ENCODE assay signal across 1 cellular context in genomic region chr17:63519972-63520882, GRCh38.
TF ChIP-seq lines count a peak whose summit lies in the region.

No MANE protein-coding gene starts in this region.

TF ChIP-seq in HepG2, 621 proteins besides CTCF, POLR2A, EP300 and RAD21 (continued from another document and continues in another):
- TF ChIP-seq ZBTB4 (CRISPR knock-in tag; IDR thresholded peaks at IDR 0.05; ENCODE audit: borderline replicate concordance): no peak
- TF ChIP-seq HOXA9 (CRISPR knock-in tag; IDR thresholded peaks at IDR 0.05; ENCODE audit: borderline replicate concordance): no peak
- TF ChIP-seq KLF12 (CRISPR knock-in tag; IDR thresholded peaks at IDR 0.05; ENCODE audit: borderline replicate concordance): peak; percentile 57; the same call in 1 of the 2 replicates
- TF ChIP-seq ZNF33A (CRISPR knock-in tag; IDR thresholded peaks at IDR 0.05; ENCODE audit: borderline replicate concordance): peak; percentile 88; the same call in 1 of the 2 replicates
- peak; percentile 93; the same call in 1 of the 2 replicates for TF ChIP-seq ZNF350 (CRISPR knock-in tag; IDR thresholded peaks at IDR 0.05; ENCODE audit: borderline replicate concordance, low read depth)
- TF ChIP-seq SIX1 (CRISPR knock-in tag; IDR thresholded peaks at IDR 0.05; ENCODE audit: borderline replicate concordance): 0 out of 2 replicates have a peak, but pooled peaks have one; percentile 30
- no peak for TF ChIP-seq RBFOX2 (IDR thresholded peaks at IDR 0.05; ENCODE audit: low read depth, low read length)
- no peak for TF ChIP-seq RAD51 (IDR thresholded peaks at IDR 0.05; ENCODE audit: borderline replicate concordance)
- TF ChIP-seq TBX3 (IDR thresholded peaks at IDR 0.05; ENCODE audit: borderline replicate concordance): peak; percentile 91; the same call in 1 of the 2 replicates
- TF ChIP-seq CC2D1A (CRISPR knock-in tag; IDR thresholded peaks at IDR 0.05): no peak
- TF ChIP-seq, protein P1, sequence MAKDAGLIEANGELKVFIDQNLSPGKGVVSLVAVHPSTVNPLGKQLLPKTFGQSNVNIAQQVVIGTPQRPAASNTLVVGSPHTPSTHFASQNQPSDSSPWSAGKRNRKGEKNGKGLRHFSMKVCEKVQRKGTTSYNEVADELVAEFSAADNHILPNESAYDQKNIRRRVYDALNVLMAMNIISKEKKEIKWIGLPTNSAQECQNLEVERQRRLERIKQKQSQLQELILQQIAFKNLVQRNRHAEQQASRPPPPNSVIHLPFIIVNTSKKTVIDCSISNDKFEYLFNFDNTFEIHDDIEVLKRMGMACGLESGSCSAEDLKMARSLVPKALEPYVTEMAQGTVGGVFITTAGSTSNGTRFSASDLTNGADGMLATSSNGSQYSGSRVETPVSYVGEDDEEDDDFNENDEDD (CRISPR knock-in tag; IDR thresholded peaks at IDR 0.05; ENCODE audit: borderline replicate concordance): peak; percentile 51; the same call in 1 of the 2 replicates
- no peak for TF ChIP-seq HOXA7 (CRISPR knock-in tag; IDR thresholded peaks at IDR 0.05)
- TF ChIP-seq, protein P2, sequence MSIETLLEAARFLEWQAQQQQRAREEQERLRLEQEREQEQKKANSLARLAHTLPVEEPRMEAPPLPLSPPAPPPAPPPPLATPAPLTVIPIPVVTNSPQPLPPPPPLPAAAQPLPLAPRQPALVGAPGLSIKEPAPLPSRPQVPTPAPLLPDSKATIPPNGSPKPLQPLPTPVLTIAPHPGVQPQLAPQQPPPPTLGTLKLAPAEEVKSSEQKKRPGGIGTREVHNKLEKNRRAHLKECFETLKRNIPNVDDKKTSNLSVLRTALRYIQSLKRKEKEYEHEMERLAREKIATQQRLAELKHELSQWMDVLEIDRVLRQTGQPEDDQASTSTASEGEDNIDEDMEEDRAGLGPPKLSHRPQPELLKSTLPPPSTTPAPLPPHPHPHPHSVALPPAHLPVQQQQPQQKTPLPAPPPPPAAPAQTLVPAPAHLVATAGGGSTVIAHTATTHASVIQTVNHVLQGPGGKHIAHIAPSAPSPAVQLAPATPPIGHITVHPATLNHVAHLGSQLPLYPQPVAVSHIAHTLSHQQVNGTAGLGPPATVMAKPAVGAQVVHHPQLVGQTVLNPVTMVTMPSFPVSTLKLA (IDR thresholded peaks at IDR 0.05): no peak
- TF ChIP-seq JUNB (CRISPR knock-in tag; IDR thresholded peaks at IDR 0.05; ENCODE audit: borderline replicate concordance): peak; percentile 8; the same call in 1 of the 2 replicates
- no peak for TF ChIP-seq ATAD3A (CRISPR knock-in tag; IDR thresholded peaks at IDR 0.05)
- no peak for TF ChIP-seq PRDM10 (CRISPR knock-in tag; IDR thresholded peaks at IDR 0.05; ENCODE audit: low read depth)
- peak; percentile 60 for TF ChIP-seq CREM (IDR thresholded peaks at IDR 0.05)
- no peak for TF ChIP-seq CREM (CRISPR knock-in tag; IDR thresholded peaks at IDR 0.05)
- peak; percentile 88 for TF ChIP-seq KDM2A (CRISPR knock-in tag; IDR thresholded peaks at IDR 0.05; ENCODE audit: borderline replicate concordance, low read depth)
- peak; percentile 62; the same call in 1 of the 2 replicates for TF ChIP-seq CSRNP1 (CRISPR knock-in tag; IDR thresholded peaks at IDR 0.05)
- TF ChIP-seq ERF (CRISPR knock-in tag; IDR thresholded peaks at IDR 0.05): peak; percentile 94
- peak; percentile 88; the same call in 1 of the 2 replicates for TF ChIP-seq ZNF567 (CRISPR knock-in tag; IDR thresholded peaks at IDR 0.05; ENCODE audit: borderline replicate concordance)
- TF ChIP-seq ZSCAN30 (CRISPR knock-in tag; IDR thresholded peaks at IDR 0.05): no peak
- TF ChIP-seq RCOR2 (CRISPR knock-in tag; IDR thresholded peaks at IDR 0.05): peak; percentile 78
- TF ChIP-seq ZNF7 (CRISPR knock-in tag; IDR thresholded peaks at IDR 0.05): no peak
- no peak for TF ChIP-seq NKX3-1 (CRISPR knock-in tag; IDR thresholded peaks at IDR 0.05)
- TF ChIP-seq ZNF607 (CRISPR knock-in tag; IDR thresholded peaks at IDR 0.05; ENCODE audit: borderline replicate concordance): peak; percentile 93
- no peak for TF ChIP-seq SOX6 (IDR thresholded peaks at IDR 0.05)
- peak; percentile 96 for TF ChIP-seq SOX6 (CRISPR knock-in tag; IDR thresholded peaks at IDR 0.05)
- 0 out of 2 replicates have a peak, but pooled peaks have one; percentile 23 for TF ChIP-seq ZNF343 (CRISPR knock-in tag; IDR thresholded peaks at IDR 0.05)
- no peak for TF ChIP-seq MLXIP (CRISPR knock-in tag; IDR thresholded peaks at IDR 0.05; ENCODE audit: borderline replicate concordance)
- TF ChIP-seq, protein P3, sequence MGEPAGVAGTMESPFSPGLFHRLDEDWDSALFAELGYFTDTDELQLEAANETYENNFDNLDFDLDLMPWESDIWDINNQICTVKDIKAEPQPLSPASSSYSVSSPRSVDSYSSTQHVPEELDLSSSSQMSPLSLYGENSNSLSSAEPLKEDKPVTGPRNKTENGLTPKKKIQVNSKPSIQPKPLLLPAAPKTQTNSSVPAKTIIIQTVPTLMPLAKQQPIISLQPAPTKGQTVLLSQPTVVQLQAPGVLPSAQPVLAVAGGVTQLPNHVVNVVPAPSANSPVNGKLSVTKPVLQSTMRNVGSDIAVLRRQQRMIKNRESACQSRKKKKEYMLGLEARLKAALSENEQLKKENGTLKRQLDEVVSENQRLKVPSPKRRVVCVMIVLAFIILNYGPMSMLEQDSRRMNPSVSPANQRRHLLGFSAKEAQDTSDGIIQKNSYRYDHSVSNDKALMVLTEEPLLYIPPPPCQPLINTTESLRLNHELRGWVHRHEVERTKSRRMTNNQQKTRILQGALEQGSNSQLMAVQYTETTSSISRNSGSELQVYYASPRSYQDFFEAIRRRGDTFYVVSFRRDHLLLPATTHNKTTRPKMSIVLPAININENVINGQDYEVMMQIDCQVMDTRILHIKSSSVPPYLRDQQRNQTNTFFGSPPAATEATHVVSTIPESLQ (CRISPR knock-in tag; conservative IDR thresholded peaks at IDR 0.05): no peak
- peak; percentile 93 for TF ChIP-seq MED1 (CRISPR knock-in tag; IDR thresholded peaks at IDR 0.05)
- TF ChIP-seq ZNF281 (CRISPR knock-in tag; IDR thresholded peaks at IDR 0.05; ENCODE audit: borderline replicate concordance): peak; percentile 100
- TF ChIP-seq TEF (CRISPR knock-in tag; IDR thresholded peaks at IDR 0.05): no peak
- TF ChIP-seq GATAD1 (CRISPR knock-in tag; IDR thresholded peaks at IDR 0.05): peak; percentile 39
- TF ChIP-seq, protein P4, sequence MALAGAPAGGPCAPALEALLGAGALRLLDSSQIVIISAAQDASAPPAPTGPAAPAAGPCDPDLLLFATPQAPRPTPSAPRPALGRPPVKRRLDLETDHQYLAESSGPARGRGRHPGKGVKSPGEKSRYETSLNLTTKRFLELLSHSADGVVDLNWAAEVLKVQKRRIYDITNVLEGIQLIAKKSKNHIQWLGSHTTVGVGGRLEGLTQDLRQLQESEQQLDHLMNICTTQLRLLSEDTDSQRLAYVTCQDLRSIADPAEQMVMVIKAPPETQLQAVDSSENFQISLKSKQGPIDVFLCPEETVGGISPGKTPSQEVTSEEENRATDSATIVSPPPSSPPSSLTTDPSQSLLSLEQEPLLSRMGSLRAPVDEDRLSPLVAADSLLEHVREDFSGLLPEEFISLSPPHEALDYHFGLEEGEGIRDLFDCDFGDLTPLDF (CRISPR knock-in tag; IDR thresholded peaks at IDR 0.05): no peak
